In genomic region chr10:80272793-80273522, GRCh38 we compare ENCODE assay signal across 1 cellular context.
TF ChIP-seq lines count a peak whose summit lies in the region.

No MANE protein-coding gene starts in this region.

TF ChIP-seq in HepG2, 621 proteins besides CTCF, POLR2A, EP300 and RAD21 (continued from another document and continues in another):
- TF ChIP-seq, protein P1, sequence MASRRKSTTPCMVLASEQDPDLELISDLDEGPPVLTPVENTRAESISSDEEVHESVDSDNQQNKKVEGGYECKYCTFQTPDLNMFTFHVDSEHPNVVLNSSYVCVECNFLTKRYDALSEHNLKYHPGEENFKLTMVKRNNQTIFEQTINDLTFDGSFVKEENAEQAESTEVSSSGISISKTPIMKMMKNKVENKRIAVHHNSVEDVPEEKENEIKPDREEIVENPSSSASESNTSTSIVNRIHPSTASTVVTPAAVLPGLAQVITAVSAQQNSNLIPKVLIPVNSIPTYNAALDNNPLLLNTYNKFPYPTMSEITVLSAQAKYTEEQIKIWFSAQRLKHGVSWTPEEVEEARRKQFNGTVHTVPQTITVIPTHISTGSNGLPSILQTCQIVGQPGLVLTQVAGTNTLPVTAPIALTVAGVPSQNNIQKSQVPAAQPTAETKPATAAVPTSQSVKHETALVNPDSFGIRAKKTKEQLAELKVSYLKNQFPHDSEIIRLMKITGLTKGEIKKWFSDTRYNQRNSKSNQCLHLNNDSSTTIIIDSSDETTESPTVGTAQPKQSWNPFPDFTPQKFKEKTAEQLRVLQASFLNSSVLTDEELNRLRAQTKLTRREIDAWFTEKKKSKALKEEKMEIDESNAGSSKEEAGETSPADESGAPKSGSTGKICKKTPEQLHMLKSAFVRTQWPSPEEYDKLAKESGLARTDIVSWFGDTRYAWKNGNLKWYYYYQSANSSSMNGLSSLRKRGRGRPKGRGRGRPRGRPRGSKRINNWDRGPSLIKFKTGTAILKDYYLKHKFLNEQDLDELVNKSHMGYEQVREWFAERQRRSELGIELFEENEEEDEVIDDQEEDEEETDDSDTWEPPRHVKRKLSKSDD (CRISPR knock-in tag; IDR thresholded peaks at IDR 0.05; ENCODE audit: low read depth): no peak
- TF ChIP-seq KMT2A (CRISPR knock-in tag; IDR thresholded peaks at IDR 0.05) (no peak), ZNF552 (CRISPR knock-in tag; IDR thresholded peaks at IDR 0.05; ENCODE audit: borderline replicate concordance) (no peak), ZNF143 (CRISPR knock-in tag; IDR thresholded peaks at IDR 0.05) (no peak), CEBPB (IDR thresholded peaks at IDR 0.05; ENCODE audit: borderline replicate concordance, low read depth, low read length) (no peak), MEIS1 (CRISPR knock-in tag; IDR thresholded peaks at IDR 0.05; ENCODE audit: borderline replicate concordance) (no peak), MXI1 (IDR thresholded peaks at IDR 0.05; ENCODE audit: borderline replicate concordance, low read depth, low read length) (peak; percentile 91; the same call in 2 of the 3 replicates), ARHGAP35 (CRISPR knock-in tag; IDR thresholded peaks at IDR 0.05; ENCODE audit: borderline replicate concordance) (no peak), CHD2 (IDR thresholded peaks at IDR 0.05; ENCODE audit: low read depth, low read length) (no peak; the same call in 1 of the 2 replicates), SSRP1 (CRISPR knock-in tag; IDR thresholded peaks at IDR 0.05) (no peak), RFXAP (CRISPR knock-in tag; IDR thresholded peaks at IDR 0.05; ENCODE audit: borderline replicate concordance) (0 out of 2 replicates have a peak, but pooled peaks have one; percentile 37), ZNF678 (CRISPR knock-in tag; IDR thresholded peaks at IDR 0.05) (no peak), PLRG1 (conservative IDR thresholded peaks at IDR 0.05) (no peak), PBX3 (CRISPR knock-in tag; IDR thresholded peaks at IDR 0.05; ENCODE audit: borderline replicate concordance) (no peak), EEA1 (CRISPR knock-in tag; IDR thresholded peaks at IDR 0.05; ENCODE audit: borderline replicate concordance) (no peak), ZZZ3 (CRISPR knock-in tag; IDR thresholded peaks at IDR 0.05; ENCODE audit: borderline replicate concordance) (no peak), ZNF598 (CRISPR knock-in tag; IDR thresholded peaks at IDR 0.05; ENCODE audit: borderline replicate concordance) (no peak), NR3C1 (CRISPR knock-in tag; IDR thresholded peaks at IDR 0.05) (no peak), ZNF468 (CRISPR knock-in tag; IDR thresholded peaks at IDR 0.05) (no peak), MIXL1 (CRISPR knock-in tag; IDR thresholded peaks at IDR 0.05) (peak; percentile 71; the same call in 1 of the 2 replicates), FOXO1 (CRISPR knock-in tag; IDR thresholded peaks at IDR 0.05) (peak; percentile 66; the same call in 1 of the 2 replicates), ZNF317 (CRISPR knock-in tag; IDR thresholded peaks at IDR 0.05) (0 out of 2 replicates have a peak, but pooled peaks have one; percentile 55), GTF2F1 (IDR thresholded peaks at IDR 0.05; ENCODE audit: low read length) (no peak), RBAK (CRISPR knock-in tag; IDR thresholded peaks at IDR 0.05) (no peak), CENPT (CRISPR knock-in tag; IDR thresholded peaks at IDR 0.05; ENCODE audit: low read depth) (no peak), ARID5B (CRISPR knock-in tag; IDR thresholded peaks at IDR 0.05) (peak; percentile 90), SOX13 (IDR thresholded peaks at IDR 0.05) (peak; percentile 68; the same call in 1 of the 2 replicates), SOX13 (CRISPR knock-in tag; conservative IDR thresholded peaks at IDR 0.05 in 1 of 2, IDR thresholded peaks at IDR 0.05 in 1 of 2) (peak in 1 of 2 experiments; percentile 92; a peak in 2 of 4 replicates), ZNF383 (CRISPR knock-in tag; IDR thresholded peaks at IDR 0.05; ENCODE audit: borderline replicate concordance) (no peak), THAP8 (CRISPR knock-in tag; IDR thresholded peaks at IDR 0.05; ENCODE audit: borderline replicate concordance) (no peak)
- TF ChIP-seq, protein P2, sequence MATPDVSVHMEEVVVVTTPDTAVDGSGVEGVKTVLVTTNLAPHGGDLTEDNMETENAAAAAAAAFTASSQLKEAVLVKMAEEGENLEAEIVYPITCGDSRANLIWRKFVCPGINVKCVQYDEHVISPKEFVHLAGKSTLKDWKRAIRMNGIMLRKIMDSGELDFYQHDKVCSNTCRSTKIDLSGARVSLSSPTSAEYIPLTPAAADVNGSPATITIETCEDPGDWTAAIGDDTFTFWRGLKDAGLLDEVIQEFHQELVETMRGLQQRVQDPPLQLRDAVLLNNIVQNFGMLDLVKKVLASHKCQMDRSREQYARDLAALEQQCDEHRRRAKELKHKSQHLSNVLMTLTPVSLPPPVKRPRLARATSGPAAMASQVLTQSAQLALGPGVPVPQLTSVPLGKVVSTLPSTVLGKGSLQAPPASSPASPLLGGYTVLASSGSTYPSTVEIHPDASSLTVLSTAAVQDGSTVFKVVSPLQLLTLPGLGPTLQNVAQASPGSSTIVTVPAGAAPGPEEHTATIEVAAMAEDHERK (CRISPR knock-in tag; IDR thresholded peaks at IDR 0.05; ENCODE audit: low read depth): no peak
- TF ChIP-seq, protein P3, sequence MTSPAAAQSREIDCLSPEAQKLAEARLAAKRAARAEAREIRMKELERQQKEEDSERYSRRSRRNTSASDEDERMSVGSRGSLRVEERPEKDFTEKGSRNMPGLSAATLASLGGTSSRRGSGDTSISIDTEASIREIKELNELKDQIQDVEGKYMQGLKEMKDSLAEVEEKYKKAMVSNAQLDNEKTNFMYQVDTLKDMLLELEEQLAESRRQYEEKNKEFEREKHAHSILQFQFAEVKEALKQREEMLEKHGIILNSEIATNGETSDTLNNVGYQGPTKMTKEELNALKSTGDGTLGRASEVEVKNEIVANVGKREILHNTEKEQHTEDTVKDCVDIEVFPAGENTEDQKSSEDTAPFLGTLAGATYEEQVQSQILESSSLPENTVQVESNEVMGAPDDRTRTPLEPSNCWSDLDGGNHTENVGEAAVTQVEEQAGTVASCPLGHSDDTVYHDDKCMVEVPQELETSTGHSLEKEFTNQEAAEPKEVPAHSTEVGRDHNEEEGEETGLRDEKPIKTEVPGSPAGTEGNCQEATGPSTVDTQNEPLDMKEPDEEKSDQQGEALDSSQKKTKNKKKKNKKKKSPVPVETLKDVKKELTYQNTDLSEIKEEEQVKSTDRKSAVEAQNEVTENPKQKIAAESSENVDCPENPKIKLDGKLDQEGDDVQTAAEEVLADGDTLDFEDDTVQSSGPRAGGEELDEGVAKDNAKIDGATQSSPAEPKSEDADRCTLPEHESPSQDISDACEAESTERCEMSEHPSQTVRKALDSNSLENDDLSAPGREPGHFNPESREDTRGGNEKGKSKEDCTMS (CRISPR knock-in tag; conservative IDR thresholded peaks at IDR 0.05): no peak
- TF ChIP-seq, protein P4, sequence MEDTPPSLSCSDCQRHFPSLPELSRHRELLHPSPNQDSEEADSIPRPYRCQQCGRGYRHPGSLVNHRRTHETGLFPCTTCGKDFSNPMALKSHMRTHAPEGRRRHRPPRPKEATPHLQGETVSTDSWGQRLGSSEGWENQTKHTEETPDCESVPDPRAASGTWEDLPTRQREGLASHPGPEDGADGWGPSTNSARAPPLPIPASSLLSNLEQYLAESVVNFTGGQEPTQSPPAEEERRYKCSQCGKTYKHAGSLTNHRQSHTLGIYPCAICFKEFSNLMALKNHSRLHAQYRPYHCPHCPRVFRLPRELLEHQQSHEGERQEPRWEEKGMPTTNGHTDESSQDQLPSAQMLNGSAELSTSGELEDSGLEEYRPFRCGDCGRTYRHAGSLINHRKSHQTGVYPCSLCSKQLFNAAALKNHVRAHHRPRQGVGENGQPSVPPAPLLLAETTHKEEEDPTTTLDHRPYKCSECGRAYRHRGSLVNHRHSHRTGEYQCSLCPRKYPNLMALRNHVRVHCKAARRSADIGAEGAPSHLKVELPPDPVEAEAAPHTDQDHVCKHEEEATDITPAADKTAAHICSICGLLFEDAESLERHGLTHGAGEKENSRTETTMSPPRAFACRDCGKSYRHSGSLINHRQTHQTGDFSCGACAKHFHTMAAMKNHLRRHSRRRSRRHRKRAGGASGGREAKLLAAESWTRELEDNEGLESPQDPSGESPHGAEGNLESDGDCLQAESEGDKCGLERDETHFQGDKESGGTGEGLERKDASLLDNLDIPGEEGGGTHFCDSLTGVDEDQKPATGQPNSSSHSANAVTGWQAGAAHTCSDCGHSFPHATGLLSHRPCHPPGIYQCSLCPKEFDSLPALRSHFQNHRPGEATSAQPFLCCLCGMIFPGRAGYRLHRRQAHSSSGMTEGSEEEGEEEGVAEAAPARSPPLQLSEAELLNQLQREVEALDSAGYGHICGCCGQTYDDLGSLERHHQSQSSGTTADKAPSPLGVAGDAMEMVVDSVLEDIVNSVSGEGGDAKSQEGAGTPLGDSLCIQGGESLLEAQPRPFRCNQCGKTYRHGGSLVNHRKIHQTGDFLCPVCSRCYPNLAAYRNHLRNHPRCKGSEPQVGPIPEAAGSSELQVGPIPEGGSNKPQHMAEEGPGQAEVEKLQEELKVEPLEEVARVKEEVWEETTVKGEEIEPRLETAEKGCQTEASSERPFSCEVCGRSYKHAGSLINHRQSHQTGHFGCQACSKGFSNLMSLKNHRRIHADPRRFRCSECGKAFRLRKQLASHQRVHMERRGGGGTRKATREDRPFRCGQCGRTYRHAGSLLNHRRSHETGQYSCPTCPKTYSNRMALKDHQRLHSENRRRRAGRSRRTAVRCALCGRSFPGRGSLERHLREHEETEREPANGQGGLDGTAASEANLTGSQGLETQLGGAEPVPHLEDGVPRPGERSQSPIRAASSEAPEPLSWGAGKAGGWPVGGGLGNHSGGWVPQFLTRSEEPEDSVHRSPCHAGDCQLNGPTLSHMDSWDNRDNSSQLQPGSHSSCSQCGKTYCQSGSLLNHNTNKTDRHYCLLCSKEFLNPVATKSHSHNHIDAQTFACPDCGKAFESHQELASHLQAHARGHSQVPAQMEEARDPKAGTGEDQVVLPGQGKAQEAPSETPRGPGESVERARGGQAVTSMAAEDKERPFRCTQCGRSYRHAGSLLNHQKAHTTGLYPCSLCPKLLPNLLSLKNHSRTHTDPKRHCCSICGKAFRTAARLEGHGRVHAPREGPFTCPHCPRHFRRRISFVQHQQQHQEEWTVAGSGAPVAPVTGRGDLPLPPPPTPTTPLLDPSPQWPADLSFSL (CRISPR knock-in tag; IDR thresholded peaks at IDR 0.05): no peak
